Comparison of ENCODE assay signal across 8 cellular contexts in the genomic region with DNA sequence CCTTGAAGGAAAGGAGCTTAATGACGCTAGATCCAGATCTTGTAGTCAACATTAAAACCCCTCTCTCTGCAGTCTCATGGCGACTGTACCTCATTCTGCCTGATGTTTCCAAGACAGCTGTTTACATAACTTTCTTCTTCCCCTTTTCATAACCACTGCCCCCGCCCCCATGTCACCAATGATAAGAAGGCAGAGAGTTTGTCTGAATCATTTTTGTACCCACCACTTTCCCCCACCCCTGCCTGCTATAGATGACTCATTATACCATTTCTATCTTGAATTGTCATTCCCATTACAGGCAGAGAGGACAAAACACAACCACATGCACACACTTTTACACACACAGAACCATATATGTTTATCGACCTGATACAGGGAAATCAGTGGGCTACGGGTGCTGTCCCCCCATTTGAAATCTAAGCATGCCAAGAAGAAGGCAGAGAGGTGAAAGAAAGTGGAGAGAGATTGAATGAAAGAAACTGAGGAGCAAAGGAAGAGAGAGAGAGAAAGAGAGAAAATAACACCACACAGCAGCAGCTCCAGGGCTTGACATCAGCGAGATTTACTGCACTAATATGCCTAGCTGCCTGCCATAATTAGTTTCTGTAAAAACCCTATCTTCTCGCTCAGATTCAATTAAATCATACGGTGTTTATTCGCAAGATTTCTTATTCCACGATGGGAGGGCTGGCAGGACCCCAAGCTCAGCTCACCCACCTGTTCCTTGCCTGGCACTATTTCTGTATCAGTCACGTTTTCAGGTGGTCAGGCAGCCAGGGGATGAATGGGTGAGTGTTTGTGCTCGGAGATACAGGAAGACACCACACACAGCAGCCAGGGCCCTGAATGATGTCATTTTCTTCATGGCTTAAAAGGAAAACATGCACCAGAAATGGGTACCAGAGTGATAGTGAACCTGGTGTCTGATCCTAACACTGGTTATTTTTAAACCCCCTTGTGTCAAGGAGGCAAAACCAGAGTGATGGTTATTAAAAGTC.
DNase-seq lines count a peak whose midpoint lies in the region; ATAC-seq and TF ChIP-seq lines count a peak whose summit lies in the region.

No MANE protein-coding gene starts in this region.

- CTCF ChIA-PET in activated CD4-positive, alpha-beta T cell treated with anti-CD3 and anti-CD28 coated beads for 36 hours (lab: Charles Lee), result interaction anchor here (1.5 to 2.0 kb wide), 2 partner anchors 15 to 61 kb away, joined by 3 to 4 read pairs; no protein-coding TSS in a partner anchor

- POLR2A ChIA-PET in activated CD4-positive, alpha-beta T cell treated with anti-CD3 and anti-CD28 coated beads for 36 hours (lab: Charles Lee), result interaction anchor here (1.1 kb wide), 1 partner anchor 15 kb away, joined by 6 read pairs; no protein-coding TSS in a partner anchor

- peak overlapping the region; percentile 43 to 93 (median 75) for H3K27ac Mint-ChIP-seq in IgD-negative memory B cell
- H3K27ac Mint-ChIP-seq in activated CD4-positive, alpha-beta T cell treated with anti-CD3 and anti-CD28 coated beads for 36 hours, result peak overlapping the region; percentile 94

- intact Hi-C loops in activated CD4-positive, alpha-beta T cell treated with anti-CD3 and anti-CD28 coated beads for 36 hours (cut with DNase I, micrococcal nuclease), result loop anchor here (1.0 to 10.0 kb wide), 10 partner anchors 15 to 1985 kb away; partner anchors contain the start of genes AKAP11 (in 1 of the 2) and TSC22D1 (in 1 of the 2)
- intact Hi-C loops in colonic mucosa (cut with DNase I), result no loop called here

- H3K27me3 Mint-ChIP-seq in IgD-negative memory B cell, result peaks cover 2% of the 10 kb centered on the region
- H3K27me3 Mint-ChIP-seq in activated CD4-positive, alpha-beta T cell treated with anti-CD3 and anti-CD28 coated beads for 36 hours, result peaks cover 5% of the 10 kb centered on the region

- H3K27ac ChIP-seq in DND-41 (ENCODE audit: low read length) (0 out of 2 replicates have a peak overlapping the region, but pooled peaks have one; percentile 33), colonic mucosa (peak overlapping the region; percentile 8)

- H3K4me1 Mint-ChIP-seq in IgD-negative memory B cell, result peaks cover 10 to 12% (median 11%) of the 10 kb centered on the region in 3 donors
- peaks cover 21% of the 10 kb centered on the region for H3K4me1 Mint-ChIP-seq in activated CD4-positive, alpha-beta T cell treated with anti-CD3 and anti-CD28 coated beads for 36 hours

- H4K20me1 ChIP-seq in DND-41 (ENCODE audit: insufficient read depth, low read length), result no peaks in the 10 kb centered on the region

- H3K4me3 Mint-ChIP-seq in IgD-negative memory B cell, result peak overlapping the region; percentile 67 to 96 (median 86)
- H3K4me3 Mint-ChIP-seq in activated CD4-positive, alpha-beta T cell treated with anti-CD3 and anti-CD28 coated beads for 36 hours, result peak overlapping the region; percentile 62

- H3K9ac ChIP-seq in DND-41 (ENCODE audit: low read depth, low read length) (no peak overlapping the region), colonic mucosa (ENCODE audit: low read depth in 2 of 2, low read length in 2 of 2) (peak overlapping the region in 1 of 2 donors; percentile 23)

- DNase-seq in DND-41 (peak; percentile 64), colonic mucosa (peak; percentile 38), occipital lobe (lab: John Stamatoyannopoulos, UW) (no peak), NCI-H82 (lab: John Stamatoyannopoulos, UW) (no peak)
- peak; percentile 90 for DNase-seq in activated CD4-positive, alpha-beta T cell treated with anti-CD3 and anti-CD28 coated beads for 36 hours
- DNase-seq in stimulated activated CD4-positive, alpha-beta T cell treated with anti-CD3 and anti-CD28 coated beads, Interleukin-12 subunit alpha, Interleukin-12 subunit beta, amount 100 ng/mL, for 24 hours (ENCODE audit: low read depth in 2 of 2), result peak; percentile 45 to 74

- H3K27me3 ChIP-seq in DND-41 (ENCODE audit: insufficient read depth, low read length, poor library complexity) (no peaks in the 10 kb centered on the region), colonic mucosa (no peaks in the 10 kb centered on the region)

- H3K4me3 ChIP-seq in DND-41 (ENCODE audit: low read depth in 1 of 2, low read length in 2 of 2) (no peak overlapping the region), colonic mucosa (no peak overlapping the region)

- ATAC-seq in DND-41 (ENCODE audit: insufficient read depth, low read depth) (peak; percentile 76), GM21381 (IDR thresholded peaks at IDR 0.05; ENCODE audit: unreplicated experiment) (peak; percentile 61)
- peak; percentile 87 for ATAC-seq in activated CD4-positive, alpha-beta T cell treated with anti-CD3 and anti-CD28 coated beads for 36 hours

- H3K9me3 ChIP-seq in DND-41 (ENCODE audit: insufficient read depth, low read length, severe bottlenecking), result no peaks in the 10 kb centered on the region
- H3K9me3 ChIP-seq in colonic mucosa, result no peaks in the 10 kb centered on the region

- H3K9me3 Mint-ChIP-seq in IgD-negative memory B cell, result no peaks in the 10 kb centered on the region
- H3K9me3 Mint-ChIP-seq in activated CD4-positive, alpha-beta T cell treated with anti-CD3 and anti-CD28 coated beads for 36 hours (ENCODE audit: low read depth), result no peaks in the 10 kb centered on the region

- H3K79me2 ChIP-seq in DND-41 (ENCODE audit: insufficient read depth, low read length), result no peaks in the 10 kb centered on the region

- TF ChIP-seq CTCF in DND-41 (IDR thresholded peaks at IDR 0.05; ENCODE audit: borderline replicate concordance, extremely low read depth, low read length, poor library complexity, severe bottlenecking), result no peak
- TF ChIP-seq CTCF in colonic mucosa (IDR thresholded peaks at IDR 0.05), result no peak

- peaks cover 2% of the 10 kb centered on the region for H3K36me3 Mint-ChIP-seq in IgD-negative memory B cell
- H3K36me3 Mint-ChIP-seq in activated CD4-positive, alpha-beta T cell treated with anti-CD3 and anti-CD28 coated beads for 36 hours (ENCODE audit: low read depth), result no peaks in the 10 kb centered on the region

- H3K36me3 ChIP-seq in DND-41 (ENCODE audit: insufficient read depth, low read length) (no peaks in the 10 kb centered on the region), colonic mucosa (no peaks in the 10 kb centered on the region)

- H3K4me2 ChIP-seq in DND-41 (ENCODE audit: insufficient read depth, low read length), result no peak overlapping the region

- H2AFZ ChIP-seq in DND-41 (ENCODE audit: low read depth, low read length), result peak overlapping the region; percentile 18; the same call in 1 of the 2 replicates

- H3K4me1 ChIP-seq in DND-41 (ENCODE audit: insufficient read depth, low read length), result peaks cover 20% of the 10 kb centered on the region
- H3K4me1 ChIP-seq in colonic mucosa, result peaks cover 4% of the 10 kb centered on the region

Comparison
In these comparisons a context has a peak if more than half of its experiments do, and no peak if none do; other contexts are left out.
1. DNase-seq: peak in DND-41 (single experiment), activated CD4-positive, alpha-beta T cell treated with anti-CD3 and anti-CD28 coated beads for 36 hours (single experiment), colonic mucosa (single experiment) and stimulated activated CD4-positive, alpha-beta T cell treated with anti-CD3 and anti-CD28 coated beads, Interleukin-12 subunit alpha, Interleukin-12 subunit beta, amount 100 ng/mL, for 24 hours (2 of 2); none in occipital lobe (single experiment) and NCI-H82 (single experiment).
2. Peak in every context shown above with its lines, with median percentiles within 50 percentile points of each other: ATAC-seq.